ENCODE assay signal across 1 cellular context in the genomic region with DNA sequence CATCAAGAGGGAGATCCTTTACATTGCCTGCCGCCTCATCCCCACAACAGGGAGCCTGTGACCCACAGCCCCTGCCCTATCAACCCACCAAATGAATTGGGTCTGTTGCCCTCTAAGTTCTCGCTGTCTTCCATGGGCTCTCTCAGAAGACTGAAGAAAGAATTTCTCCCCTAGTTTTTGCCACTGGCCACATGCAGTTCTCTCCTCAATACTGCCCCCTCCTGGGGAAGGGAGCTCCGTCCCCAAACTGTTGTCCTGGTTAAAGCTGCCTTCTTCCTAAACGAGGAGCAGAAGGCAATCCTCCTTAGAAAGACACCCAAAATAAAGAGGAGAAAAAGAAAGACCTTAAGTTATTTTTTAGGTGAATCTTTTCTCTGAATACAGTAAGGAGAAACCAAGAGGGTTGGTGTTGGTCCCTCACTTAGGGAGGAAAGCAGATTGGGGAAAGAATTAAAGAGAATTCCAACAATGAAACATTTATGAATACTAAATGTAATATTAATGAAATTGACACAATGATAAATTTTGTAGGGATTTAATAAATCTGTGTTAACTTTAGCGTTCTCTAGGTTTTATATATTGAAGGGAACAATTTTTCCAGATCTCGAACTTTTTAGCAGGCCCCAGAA.
TF ChIP-seq lines count a peak whose summit lies in the region.

No MANE protein-coding gene starts in this region.

TF ChIP-seq in GM23338, 12 proteins besides CTCF, POLR2A, EP300 and RAD21 (continued from another document):
- TF ChIP-seq, protein P1, sequence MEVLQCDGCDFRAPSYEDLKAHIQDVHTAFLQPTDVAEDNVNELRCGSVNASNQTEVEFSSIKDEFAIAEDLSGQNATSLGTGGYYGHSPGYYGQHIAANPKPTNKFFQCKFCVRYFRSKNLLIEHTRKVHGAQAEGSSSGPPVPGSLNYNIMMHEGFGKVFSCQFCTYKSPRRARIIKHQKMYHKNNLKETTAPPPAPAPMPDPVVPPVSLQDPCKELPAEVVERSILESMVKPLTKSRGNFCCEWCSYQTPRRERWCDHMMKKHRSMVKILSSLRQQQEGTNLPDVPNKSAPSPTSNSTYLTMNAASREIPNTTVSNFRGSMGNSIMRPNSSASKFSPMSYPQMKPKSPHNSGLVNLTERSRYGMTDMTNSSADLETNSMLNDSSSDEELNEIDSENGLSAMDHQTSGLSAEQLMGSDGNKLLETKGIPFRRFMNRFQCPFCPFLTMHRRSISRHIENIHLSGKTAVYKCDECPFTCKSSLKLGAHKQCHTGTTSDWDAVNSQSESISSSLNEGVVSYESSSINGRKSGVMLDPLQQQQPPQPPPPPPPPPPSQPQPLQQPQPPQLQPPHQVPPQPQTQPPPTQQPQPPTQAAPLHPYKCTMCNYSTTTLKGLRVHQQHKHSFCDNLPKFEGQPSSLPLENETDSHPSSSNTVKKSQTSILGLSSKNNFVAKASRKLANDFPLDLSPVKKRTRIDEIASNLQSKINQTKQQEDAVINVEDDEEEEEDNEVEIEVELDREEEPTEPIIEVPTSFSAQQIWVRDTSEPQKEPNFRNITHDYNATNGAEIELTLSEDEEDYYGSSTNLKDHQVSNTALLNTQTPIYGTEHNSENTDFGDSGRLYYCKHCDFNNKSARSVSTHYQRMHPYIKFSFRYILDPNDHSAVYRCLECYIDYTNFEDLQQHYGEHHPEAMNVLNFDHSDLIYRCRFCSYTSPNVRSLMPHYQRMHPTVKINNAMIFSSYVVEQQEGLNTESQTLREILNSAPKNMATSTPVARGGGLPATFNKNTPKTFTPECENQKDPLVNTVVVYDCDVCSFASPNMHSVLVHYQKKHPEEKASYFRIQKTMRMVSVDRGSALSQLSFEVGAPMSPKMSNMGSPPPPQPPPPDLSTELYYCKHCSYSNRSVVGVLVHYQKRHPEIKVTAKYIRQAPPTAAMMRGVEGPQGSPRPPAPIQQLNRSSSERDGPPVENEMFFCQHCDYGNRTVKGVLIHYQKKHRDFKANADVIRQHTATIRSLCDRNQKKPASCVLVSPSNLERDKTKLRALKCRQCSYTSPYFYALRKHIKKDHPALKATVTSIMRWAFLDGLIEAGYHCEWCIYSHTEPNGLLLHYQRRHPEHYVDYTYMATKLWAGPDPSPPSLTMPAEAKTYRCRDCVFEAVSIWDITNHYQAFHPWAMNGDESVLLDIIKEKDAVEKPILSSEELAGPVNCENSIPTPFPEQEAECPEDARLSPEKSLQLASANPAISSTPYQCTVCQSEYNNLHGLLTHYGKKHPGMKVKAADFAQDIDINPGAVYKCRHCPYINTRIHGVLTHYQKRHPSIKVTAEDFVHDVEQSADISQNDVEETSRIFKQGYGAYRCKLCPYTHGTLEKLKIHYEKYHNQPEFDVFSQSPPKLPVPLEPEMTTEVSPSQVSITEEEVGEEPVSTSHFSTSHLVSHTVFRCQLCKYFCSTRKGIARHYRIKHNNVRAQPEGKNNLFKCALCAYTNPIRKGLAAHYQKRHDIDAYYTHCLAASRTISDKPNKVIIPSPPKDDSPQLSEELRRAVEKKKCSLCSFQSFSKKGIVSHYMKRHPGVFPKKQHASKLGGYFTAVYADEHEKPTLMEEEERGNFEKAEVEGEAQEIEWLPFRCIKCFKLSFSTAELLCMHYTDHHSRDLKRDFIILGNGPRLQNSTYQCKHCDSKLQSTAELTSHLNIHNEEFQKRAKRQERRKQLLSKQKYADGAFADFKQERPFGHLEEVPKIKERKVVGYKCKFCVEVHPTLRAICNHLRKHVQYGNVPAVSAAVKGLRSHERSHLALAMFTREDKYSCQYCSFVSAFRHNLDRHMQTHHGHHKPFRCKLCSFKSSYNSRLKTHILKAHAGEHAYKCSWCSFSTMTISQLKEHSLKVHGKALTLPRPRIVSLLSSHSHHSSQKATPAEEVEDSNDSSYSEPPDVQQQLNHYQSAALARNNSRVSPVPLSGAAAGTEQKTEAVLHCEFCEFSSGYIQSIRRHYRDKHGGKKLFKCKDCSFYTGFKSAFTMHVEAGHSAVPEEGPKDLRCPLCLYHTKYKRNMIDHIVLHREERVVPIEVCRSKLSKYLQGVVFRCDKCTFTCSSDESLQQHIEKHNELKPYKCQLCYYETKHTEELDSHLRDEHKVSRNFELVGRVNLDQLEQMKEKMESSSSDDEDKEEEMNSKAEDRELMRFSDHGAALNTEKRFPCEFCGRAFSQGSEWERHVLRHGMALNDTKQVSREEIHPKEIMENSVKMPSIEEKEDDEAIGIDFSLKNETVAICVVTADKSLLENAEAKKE (CRISPR knock-in tag; IDR thresholded peaks at IDR 0.05), result peak; percentile 79
- TF ChIP-seq NANOG (IDR thresholded peaks at IDR 0.05; ENCODE audit: borderline replicate concordance), result no peak
